Comparison of ENCODE assay signal across 2 cellular contexts in the genomic region with DNA sequence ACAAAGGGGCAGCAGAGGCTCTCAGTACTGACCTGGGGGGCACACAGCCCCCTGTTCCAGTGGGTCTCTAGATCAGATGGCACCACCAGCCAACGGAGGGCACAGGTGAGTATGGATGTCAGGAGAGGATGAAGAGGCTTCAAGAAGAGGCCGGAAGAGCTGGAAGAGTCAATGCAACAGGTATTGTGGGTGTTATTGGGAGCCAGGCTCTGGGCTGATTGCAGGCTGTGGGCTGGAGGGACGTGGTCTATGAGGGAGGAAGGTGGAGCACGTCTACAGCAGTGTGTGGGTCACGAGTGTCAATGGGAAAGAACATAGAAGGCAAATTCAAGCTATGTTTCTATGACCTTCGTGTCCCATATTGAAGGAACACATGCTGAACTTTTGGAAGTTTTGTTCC.
TF ChIP-seq lines count a peak whose summit lies in the region.

No MANE protein-coding gene starts in this region.

TF ChIP-seq in liver, 16 proteins besides CTCF, POLR2A, EP300 and RAD21:
- no peak for TF ChIP-seq MAX (IDR thresholded peaks at IDR 0.05)
- TF ChIP-seq EGR1 (IDR thresholded peaks at IDR 0.05; ENCODE audit: low read depth in 2 of 2), result no peak
- TF ChIP-seq RXRA (IDR thresholded peaks at IDR 0.05), result no peak
- TF ChIP-seq HNF4A (conservative IDR thresholded peaks at IDR 0.05), result no peak
- TF ChIP-seq, protein P1, sequence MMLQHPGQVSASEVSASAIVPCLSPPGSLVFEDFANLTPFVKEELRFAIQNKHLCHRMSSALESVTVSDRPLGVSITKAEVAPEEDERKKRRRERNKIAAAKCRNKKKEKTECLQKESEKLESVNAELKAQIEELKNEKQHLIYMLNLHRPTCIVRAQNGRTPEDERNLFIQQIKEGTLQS (IDR thresholded peaks at IDR 0.05), result no peak
- TF ChIP-seq NR2F2 (IDR thresholded peaks at IDR 0.05), result no peak
- TF ChIP-seq SP1 (IDR thresholded peaks at IDR 0.05), result no peak

TF ChIP-seq in HepG2, 621 proteins besides CTCF, POLR2A, EP300 and RAD21 (continued from another document):
- TF ChIP-seq KLF12 (CRISPR knock-in tag; IDR thresholded peaks at IDR 0.05; ENCODE audit: borderline replicate concordance), result no peak
- TF ChIP-seq ZNF180 (CRISPR knock-in tag; IDR thresholded peaks at IDR 0.05; ENCODE audit: borderline replicate concordance, low read depth), result no peak
- TF ChIP-seq, protein P2, sequence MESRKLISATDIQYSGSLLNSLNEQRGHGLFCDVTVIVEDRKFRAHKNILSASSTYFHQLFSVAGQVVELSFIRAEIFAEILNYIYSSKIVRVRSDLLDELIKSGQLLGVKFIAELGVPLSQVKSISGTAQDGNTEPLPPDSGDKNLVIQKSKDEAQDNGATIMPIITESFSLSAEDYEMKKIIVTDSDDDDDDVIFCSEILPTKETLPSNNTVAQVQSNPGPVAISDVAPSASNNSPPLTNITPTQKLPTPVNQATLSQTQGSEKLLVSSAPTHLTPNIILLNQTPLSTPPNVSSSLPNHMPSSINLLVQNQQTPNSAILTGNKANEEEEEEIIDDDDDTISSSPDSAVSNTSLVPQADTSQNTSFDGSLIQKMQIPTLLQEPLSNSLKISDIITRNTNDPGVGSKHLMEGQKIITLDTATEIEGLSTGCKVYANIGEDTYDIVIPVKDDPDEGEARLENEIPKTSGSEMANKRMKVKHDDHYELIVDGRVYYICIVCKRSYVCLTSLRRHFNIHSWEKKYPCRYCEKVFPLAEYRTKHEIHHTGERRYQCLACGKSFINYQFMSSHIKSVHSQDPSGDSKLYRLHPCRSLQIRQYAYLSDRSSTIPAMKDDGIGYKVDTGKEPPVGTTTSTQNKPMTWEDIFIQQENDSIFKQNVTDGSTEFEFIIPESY (CRISPR knock-in tag; IDR thresholded peaks at IDR 0.05), result no peak
- TF ChIP-seq ZNF468 (CRISPR knock-in tag; IDR thresholded peaks at IDR 0.05), result no peak
- no peak for TF ChIP-seq MLLT10 (CRISPR knock-in tag; IDR thresholded peaks at IDR 0.05)
- TF ChIP-seq RFXANK (CRISPR knock-in tag; IDR thresholded peaks at IDR 0.05), result no peak
- TF ChIP-seq, protein P3, sequence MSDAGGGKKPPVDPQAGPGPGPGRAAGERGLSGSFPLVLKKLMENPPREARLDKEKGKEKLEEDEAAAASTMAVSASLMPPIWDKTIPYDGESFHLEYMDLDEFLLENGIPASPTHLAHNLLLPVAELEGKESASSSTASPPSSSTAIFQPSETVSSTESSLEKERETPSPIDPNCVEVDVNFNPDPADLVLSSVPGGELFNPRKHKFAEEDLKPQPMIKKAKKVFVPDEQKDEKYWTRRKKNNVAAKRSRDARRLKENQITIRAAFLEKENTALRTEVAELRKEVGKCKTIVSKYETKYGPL (CRISPR knock-in tag; IDR thresholded peaks at IDR 0.05), result no peak
- TF ChIP-seq ZNF138 (CRISPR knock-in tag; IDR thresholded peaks at IDR 0.05; ENCODE audit: low read depth), result no peak
- no peak for TF ChIP-seq ZSCAN9 (CRISPR knock-in tag; IDR thresholded peaks at IDR 0.05; ENCODE audit: borderline replicate concordance)
- TF ChIP-seq STAT5B (CRISPR knock-in tag; IDR thresholded peaks at IDR 0.05), result no peak
- TF ChIP-seq ZNF281 (CRISPR knock-in tag; IDR thresholded peaks at IDR 0.05; ENCODE audit: borderline replicate concordance), result no peak
- no peak for TF ChIP-seq ZNF704 (CRISPR knock-in tag; IDR thresholded peaks at IDR 0.05; ENCODE audit: borderline replicate concordance)
- no peak for TF ChIP-seq ZNF556 (CRISPR knock-in tag; IDR thresholded peaks at IDR 0.05; ENCODE audit: borderline replicate concordance)
- TF ChIP-seq ZNF761 (CRISPR knock-in tag; conservative IDR thresholded peaks at IDR 0.05), result no peak
- TF ChIP-seq ZFP41 (CRISPR knock-in tag; IDR thresholded peaks at IDR 0.05; ENCODE audit: borderline replicate concordance), result no peak
- no peak for TF ChIP-seq ZNF780A (CRISPR knock-in tag; IDR thresholded peaks at IDR 0.05)
- no peak for TF ChIP-seq MTERF4 (CRISPR knock-in tag; IDR thresholded peaks at IDR 0.05)
TF ChIP-seq in HepG2: peak in this region for 0.
